1 cellular context compared by ENCODE assay signal in the genomic region with DNA sequence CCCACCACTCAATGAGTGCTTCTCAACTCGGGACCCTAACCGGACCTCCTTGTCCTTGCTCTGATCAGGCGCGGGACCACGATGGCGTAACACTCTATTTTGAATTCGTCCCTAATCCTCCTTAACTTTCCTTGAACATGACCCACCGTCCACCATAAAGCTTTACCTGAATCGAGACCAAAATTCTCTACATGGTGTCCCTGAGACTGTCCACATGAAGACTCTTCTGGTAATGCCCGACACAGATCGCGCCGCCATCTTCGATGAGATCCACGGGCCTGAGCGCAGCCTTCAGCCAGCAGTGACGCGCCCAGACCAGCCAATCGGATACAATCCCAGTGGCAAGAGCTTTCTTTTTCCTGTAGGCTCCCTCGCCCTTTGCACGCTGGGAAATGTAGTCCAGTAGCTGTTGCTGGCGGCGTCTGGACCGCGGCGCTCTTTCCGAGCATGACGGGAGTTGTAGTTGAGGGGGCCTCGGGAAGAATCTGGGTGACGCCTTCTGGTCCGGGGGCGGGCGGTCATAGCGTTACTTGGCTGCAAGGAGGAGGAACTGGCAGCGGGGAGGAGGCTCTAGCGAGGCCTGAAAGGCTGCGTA.
TF ChIP-seq lines count a peak whose summit lies in the region.

A gene (minus strand): TSS at position 284 of the 595 bp plus-strand sequence. CDS start 26 bp downstream, at position 258.
A gene (plus strand): TSS at position 517 of the 595 bp plus-strand sequence. CDS start 306 bp downstream, outside the sequence.

TF ChIP-seq in K562, 482 proteins besides CTCF, POLR2A, EP300 and RAD21 (continued from another document and continues in another):
- TF ChIP-seq, protein P1, sequence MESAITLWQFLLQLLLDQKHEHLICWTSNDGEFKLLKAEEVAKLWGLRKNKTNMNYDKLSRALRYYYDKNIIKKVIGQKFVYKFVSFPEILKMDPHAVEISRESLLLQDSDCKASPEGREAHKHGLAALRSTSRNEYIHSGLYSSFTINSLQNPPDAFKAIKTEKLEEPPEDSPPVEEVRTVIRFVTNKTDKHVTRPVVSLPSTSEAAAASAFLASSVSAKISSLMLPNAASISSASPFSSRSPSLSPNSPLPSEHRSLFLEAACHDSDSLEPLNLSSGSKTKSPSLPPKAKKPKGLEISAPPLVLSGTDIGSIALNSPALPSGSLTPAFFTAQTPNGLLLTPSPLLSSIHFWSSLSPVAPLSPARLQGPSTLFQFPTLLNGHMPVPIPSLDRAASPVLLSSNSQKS (CRISPR knock-in tag; IDR thresholded peaks at IDR 0.05) = no peak
- TF ChIP-seq HMG20B (CRISPR knock-in tag; IDR thresholded peaks at IDR 0.05) = no peak
- TF ChIP-seq POLR2G (IDR thresholded peaks at IDR 0.05; ENCODE audit: low read depth, low read length) = peak; percentile 90
- TF ChIP-seq, protein P2, sequence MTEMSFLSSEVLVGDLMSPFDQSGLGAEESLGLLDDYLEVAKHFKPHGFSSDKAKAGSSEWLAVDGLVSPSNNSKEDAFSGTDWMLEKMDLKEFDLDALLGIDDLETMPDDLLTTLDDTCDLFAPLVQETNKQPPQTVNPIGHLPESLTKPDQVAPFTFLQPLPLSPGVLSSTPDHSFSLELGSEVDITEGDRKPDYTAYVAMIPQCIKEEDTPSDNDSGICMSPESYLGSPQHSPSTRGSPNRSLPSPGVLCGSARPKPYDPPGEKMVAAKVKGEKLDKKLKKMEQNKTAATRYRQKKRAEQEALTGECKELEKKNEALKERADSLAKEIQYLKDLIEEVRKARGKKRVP (CRISPR knock-in tag; IDR thresholded peaks at IDR 0.05) = no peak
- TF ChIP-seq, protein P3, sequence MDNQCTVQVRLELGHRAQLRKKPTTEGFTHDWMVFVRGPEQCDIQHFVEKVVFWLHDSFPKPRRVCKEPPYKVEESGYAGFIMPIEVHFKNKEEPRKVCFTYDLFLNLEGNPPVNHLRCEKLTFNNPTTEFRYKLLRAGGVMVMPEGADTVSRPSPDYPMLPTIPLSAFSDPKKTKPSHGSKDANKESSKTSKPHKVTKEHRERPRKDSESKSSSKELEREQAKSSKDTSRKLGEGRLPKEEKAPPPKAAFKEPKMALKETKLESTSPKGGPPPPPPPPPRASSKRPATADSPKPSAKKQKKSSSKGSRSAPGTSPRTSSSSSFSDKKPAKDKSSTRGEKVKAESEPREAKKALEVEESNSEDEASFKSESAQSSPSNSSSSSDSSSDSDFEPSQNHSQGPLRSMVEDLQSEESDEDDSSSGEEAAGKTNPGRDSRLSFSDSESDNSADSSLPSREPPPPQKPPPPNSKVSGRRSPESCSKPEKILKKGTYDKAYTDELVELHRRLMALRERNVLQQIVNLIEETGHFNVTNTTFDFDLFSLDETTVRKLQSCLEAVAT (IDR thresholded peaks at IDR 0.05) = peak in 1 of 2 experiments; percentile 59; a peak in 1 of 4 replicates
- no peak for TF ChIP-seq TCF7 (IDR thresholded peaks at IDR 0.05; ENCODE audit: borderline replicate concordance)
- TF ChIP-seq FOSL1 (tag; conservative IDR thresholded peaks at IDR 0.05) = 0 out of 2 replicates have a peak, but pooled peaks have one; percentile 42
- TF ChIP-seq BRCA1 (IDR thresholded peaks at IDR 0.05) = no peak
- TF ChIP-seq BRCA1 (CRISPR knock-in tag; IDR thresholded peaks at IDR 0.05) = no peak
- TF ChIP-seq, protein P4, sequence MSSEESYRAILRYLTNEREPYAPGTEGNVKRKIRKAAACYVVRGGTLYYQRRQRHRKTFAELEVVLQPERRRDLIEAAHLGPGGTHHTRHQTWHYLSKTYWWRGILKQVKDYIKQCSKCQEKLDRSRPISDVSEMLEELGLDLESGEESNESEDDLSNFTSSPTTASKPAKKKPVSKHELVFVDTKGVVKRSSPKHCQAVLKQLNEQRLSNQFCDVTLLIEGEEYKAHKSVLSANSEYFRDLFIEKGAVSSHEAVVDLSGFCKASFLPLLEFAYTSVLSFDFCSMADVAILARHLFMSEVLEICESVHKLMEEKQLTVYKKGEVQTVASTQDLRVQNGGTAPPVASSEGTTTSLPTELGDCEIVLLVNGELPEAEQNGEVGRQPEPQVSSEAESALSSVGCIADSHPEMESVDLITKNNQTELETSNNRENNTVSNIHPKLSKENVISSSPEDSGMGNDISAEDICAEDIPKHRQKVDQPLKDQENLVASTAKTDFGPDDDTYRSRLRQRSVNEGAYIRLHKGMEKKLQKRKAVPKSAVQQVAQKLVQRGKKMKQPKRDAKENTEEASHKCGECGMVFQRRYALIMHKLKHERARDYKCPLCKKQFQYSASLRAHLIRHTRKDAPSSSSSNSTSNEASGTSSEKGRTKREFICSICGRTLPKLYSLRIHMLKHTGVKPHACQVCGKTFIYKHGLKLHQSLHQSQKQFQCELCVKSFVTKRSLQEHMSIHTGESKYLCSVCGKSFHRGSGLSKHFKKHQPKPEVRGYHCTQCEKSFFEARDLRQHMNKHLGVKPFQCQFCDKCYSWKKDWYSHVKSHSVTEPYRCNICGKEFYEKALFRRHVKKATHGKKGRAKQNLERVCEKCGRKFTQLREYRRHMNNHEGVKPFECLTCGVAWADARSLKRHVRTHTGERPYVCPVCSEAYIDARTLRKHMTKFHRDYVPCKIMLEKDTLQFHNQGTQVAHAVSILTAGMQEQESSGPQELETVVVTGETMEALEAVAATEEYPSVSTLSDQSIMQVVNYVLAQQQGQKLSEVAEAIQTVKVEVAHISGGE (CRISPR knock-in tag; IDR thresholded peaks at IDR 0.05) = peak in 1 of 3 experiments; percentile 74; a peak in 2 of 6 replicates
- no peak for TF ChIP-seq HMGN3 (IDR thresholded peaks at IDR 0.05; ENCODE audit: borderline replicate concordance, extremely low read depth, insufficient read length, low read depth, low read length)
- TF ChIP-seq RBM17 (IDR thresholded peaks at IDR 0.05; ENCODE audit: borderline replicate concordance, low read depth, low read length) = no peak
- no peak for TF ChIP-seq ZNF830 (CRISPR knock-in tag; IDR thresholded peaks at IDR 0.05)
- TF ChIP-seq, protein P5, sequence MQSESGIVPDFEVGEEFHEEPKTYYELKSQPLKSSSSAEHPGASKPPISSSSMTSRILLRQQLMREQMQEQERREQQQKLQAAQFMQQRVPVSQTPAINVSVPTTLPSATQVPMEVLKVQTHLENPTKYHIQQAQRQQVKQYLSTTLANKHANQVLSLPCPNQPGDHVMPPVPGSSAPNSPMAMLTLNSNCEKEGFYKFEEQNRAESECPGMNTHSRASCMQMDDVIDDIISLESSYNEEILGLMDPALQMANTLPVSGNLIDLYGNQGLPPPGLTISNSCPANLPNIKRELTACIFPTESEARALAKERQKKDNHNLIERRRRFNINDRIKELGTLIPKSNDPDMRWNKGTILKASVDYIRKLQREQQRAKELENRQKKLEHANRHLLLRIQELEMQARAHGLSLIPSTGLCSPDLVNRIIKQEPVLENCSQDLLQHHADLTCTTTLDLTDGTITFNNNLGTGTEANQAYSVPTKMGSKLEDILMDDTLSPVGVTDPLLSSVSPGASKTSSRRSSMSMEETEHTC (IDR thresholded peaks at IDR 0.05) = no peak
- peak; percentile 95 for TF ChIP-seq TAF7 (tag; IDR thresholded peaks at IDR 0.05)
- TF ChIP-seq ZBED1 (IDR thresholded peaks at IDR 0.05) = no peak
- TF ChIP-seq SMAD4 (CRISPR knock-in tag; conservative IDR thresholded peaks at IDR 0.05) = no peak
- no peak for TF ChIP-seq KLF6 (CRISPR knock-in tag; IDR thresholded peaks at IDR 0.05; ENCODE audit: borderline replicate concordance)
- TF ChIP-seq, protein P6, sequence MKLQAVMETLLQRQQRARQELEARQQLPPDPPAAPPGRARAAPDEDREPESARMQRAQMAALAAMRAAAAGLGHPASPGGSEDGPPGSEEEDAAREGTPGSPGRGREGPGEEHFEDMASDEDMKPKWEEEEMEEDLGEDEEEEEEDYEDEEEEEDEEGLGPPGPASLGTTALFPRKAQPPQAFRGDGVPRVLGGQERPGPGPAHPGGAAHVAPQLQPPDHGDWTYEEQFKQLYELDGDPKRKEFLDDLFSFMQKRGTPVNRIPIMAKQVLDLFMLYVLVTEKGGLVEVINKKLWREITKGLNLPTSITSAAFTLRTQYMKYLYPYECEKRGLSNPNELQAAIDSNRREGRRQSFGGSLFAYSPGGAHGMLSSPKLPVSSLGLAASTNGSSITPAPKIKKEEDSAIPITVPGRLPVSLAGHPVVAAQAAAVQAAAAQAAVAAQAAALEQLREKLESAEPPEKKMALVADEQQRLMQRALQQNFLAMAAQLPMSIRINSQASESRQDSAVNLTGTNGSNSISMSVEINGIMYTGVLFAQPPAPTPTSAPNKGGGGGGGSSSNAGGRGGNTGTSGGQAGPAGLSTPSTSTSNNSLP (IDR thresholded peaks at IDR 0.05; ENCODE audit: borderline replicate concordance, low read depth, low read length) = no peak
- TF ChIP-seq, protein P7, sequence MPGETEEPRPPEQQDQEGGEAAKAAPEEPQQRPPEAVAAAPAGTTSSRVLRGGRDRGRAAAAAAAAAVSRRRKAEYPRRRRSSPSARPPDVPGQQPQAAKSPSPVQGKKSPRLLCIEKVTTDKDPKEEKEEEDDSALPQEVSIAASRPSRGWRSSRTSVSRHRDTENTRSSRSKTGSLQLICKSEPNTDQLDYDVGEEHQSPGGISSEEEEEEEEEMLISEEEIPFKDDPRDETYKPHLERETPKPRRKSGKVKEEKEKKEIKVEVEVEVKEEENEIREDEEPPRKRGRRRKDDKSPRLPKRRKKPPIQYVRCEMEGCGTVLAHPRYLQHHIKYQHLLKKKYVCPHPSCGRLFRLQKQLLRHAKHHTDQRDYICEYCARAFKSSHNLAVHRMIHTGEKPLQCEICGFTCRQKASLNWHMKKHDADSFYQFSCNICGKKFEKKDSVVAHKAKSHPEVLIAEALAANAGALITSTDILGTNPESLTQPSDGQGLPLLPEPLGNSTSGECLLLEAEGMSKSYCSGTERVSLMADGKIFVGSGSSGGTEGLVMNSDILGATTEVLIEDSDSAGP (CRISPR knock-in tag; IDR thresholded peaks at IDR 0.05) = no peak
- TF ChIP-seq BMI1 (IDR thresholded peaks at IDR 0.05; ENCODE audit: low read length) = no peak
- TF ChIP-seq, protein P8, sequence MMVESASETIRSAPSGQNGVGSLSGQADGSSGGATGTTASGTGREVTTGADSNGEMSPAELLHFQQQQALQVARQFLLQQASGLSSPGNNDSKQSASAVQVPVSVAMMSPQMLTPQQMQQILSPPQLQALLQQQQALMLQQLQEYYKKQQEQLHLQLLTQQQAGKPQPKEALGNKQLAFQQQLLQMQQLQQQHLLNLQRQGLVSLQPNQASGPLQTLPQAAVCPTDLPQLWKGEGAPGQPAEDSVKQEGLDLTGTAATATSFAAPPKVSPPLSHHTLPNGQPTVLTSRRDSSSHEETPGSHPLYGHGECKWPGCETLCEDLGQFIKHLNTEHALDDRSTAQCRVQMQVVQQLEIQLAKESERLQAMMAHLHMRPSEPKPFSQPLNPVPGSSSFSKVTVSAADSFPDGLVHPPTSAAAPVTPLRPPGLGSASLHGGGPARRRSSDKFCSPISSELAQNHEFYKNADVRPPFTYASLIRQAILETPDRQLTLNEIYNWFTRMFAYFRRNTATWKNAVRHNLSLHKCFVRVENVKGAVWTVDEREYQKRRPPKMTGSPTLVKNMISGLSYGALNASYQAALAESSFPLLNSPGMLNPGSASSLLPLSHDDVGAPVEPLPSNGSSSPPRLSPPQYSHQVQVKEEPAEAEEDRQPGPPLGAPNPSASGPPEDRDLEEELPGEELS (CRISPR knock-in tag; IDR thresholded peaks at IDR 0.05; ENCODE audit: borderline replicate concordance) = no peak
- no peak for TF ChIP-seq MCM7 (IDR thresholded peaks at IDR 0.05)
- TF ChIP-seq, protein P9, sequence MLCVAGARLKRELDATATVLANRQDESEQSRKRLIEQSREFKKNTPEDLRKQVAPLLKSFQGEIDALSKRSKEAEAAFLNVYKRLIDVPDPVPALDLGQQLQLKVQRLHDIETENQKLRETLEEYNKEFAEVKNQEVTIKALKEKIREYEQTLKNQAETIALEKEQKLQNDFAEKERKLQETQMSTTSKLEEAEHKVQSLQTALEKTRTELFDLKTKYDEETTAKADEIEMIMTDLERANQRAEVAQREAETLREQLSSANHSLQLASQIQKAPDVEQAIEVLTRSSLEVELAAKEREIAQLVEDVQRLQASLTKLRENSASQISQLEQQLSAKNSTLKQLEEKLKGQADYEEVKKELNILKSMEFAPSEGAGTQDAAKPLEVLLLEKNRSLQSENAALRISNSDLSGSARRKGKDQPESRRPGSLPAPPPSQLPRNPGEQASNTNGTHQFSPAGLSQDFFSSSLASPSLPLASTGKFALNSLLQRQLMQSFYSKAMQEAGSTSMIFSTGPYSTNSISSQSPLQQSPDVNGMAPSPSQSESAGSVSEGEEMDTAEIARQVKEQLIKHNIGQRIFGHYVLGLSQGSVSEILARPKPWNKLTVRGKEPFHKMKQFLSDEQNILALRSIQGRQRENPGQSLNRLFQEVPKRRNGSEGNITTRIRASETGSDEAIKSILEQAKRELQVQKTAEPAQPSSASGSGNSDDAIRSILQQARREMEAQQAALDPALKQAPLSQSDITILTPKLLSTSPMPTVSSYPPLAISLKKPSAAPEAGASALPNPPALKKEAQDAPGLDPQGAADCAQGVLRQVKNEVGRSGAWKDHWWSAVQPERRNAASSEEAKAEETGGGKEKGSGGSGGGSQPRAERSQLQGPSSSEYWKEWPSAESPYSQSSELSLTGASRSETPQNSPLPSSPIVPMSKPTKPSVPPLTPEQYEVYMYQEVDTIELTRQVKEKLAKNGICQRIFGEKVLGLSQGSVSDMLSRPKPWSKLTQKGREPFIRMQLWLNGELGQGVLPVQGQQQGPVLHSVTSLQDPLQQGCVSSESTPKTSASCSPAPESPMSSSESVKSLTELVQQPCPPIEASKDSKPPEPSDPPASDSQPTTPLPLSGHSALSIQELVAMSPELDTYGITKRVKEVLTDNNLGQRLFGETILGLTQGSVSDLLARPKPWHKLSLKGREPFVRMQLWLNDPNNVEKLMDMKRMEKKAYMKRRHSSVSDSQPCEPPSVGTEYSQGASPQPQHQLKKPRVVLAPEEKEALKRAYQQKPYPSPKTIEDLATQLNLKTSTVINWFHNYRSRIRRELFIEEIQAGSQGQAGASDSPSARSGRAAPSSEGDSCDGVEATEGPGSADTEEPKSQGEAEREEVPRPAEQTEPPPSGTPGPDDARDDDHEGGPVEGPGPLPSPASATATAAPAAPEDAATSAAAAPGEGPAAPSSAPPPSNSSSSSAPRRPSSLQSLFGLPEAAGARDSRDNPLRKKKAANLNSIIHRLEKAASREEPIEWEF (CRISPR knock-in tag; IDR thresholded peaks at IDR 0.05) = no peak
- TF ChIP-seq MEIS2 (IDR thresholded peaks at IDR 0.05; ENCODE audit: partially characterized antibody) = no peak
- TF ChIP-seq, protein P10, sequence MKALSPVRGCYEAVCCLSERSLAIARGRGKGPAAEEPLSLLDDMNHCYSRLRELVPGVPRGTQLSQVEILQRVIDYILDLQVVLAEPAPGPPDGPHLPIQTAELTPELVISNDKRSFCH (CRISPR knock-in tag; IDR thresholded peaks at IDR 0.05) = no peak
- TF ChIP-seq, protein P10 (tag; IDR thresholded peaks at IDR 0.05) = peak; percentile 31; the same call in 1 of the 2 replicates
- peak; percentile 54 to 74; a peak in 2 of 4 replicates for TF ChIP-seq SIN3A (IDR thresholded peaks at IDR 0.05; ENCODE audit: borderline replicate concordance in 2 of 2, control insufficient read depth in 1 of 2, low read depth in 2 of 2, low read length in 2 of 2)
- TF ChIP-seq, protein P11, sequence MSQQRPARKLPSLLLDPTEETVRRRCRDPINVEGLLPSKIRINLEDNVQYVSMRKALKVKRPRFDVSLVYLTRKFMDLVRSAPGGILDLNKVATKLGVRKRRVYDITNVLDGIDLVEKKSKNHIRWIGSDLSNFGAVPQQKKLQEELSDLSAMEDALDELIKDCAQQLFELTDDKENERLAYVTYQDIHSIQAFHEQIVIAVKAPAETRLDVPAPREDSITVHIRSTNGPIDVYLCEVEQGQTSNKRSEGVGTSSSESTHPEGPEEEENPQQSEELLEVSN (IDR thresholded peaks at IDR 0.05; ENCODE audit: borderline replicate concordance in 1 of 2, extremely low read depth in 1 of 2, insufficient read depth in 1 of 2, insufficient read length in 1 of 2, low read depth in 1 of 2, low read length in 1 of 2, poor library complexity in 1 of 2, severe bottlenecking in 1 of 2) = peak; percentile 28 to 37
- TF ChIP-seq MED1 (CRISPR knock-in tag; IDR thresholded peaks at IDR 0.05; ENCODE audit: borderline replicate concordance) = no peak
- TF ChIP-seq IFI16 (CRISPR knock-in tag; IDR thresholded peaks at IDR 0.05) = no peak
- TF ChIP-seq ZNF778 (CRISPR knock-in tag; IDR thresholded peaks at IDR 0.05) = no peak
